ENCODE assay signal across 9 cellular contexts in genomic region chr4:7650606-7651400, GRCh38.
DNase-seq lines count a peak whose midpoint lies in the region; ATAC-seq and TF ChIP-seq lines count a peak whose summit lies in the region.
"Had no signal": no experiment of that assay in that cellular context is flagged by ENCODE, and none has a peak within 500 bp of the region (broad histone marks: within the 10 kb centered on the region; RNA-seq: fewer than 3 reads in every experiment).

No MANE protein-coding gene starts in this region.

- no peak overlapping the region for H3K4me3 ChIP-seq in choroid plexus epithelial cell (ENCODE audit: low read depth, low read length)
- no peak overlapping the region for H3K4me3 ChIP-seq in osteoblast (ENCODE audit: insufficient read depth, low read length)
- H3K4me3 ChIP-seq in suprapubic skin: no peak overlapping the region

- TF ChIP-seq POLR2A in suprapubic skin (IDR thresholded peaks at IDR 0.05): no peak

- no peaks in the 10 kb centered on the region for H4K20me1 ChIP-seq in osteoblast (ENCODE audit: insufficient read depth, low read length)

- H3K36me3 ChIP-seq in osteoblast (ENCODE audit: insufficient read depth, low read length) (no peaks in the 10 kb centered on the region), suprapubic skin (no peaks in the 10 kb centered on the region)

- no peak for ATAC-seq in HG03442 (IDR thresholded peaks at IDR 0.05; ENCODE audit: unreplicated experiment)

- H3K27me3 ChIP-seq in osteoblast (ENCODE audit: insufficient read depth, low read length) (peaks cover 2% of the 10 kb centered on the region), suprapubic skin (no peaks in the 10 kb centered on the region)

- H3K27ac ChIP-seq in osteoblast (ENCODE audit: low read depth, low read length): peak overlapping the region; percentile 11
- no peak overlapping the region for H3K27ac ChIP-seq in suprapubic skin

- no peak overlapping the region for H2AFZ ChIP-seq in osteoblast (ENCODE audit: low read length)

- TF ChIP-seq EP300 in suprapubic skin (IDR thresholded peaks at IDR 0.05): no peak

- no peak overlapping the region for H3K4me2 ChIP-seq in osteoblast (ENCODE audit: insufficient read depth, low read length)

- no peaks in the 10 kb centered on the region for H3K79me2 ChIP-seq in osteoblast (ENCODE audit: insufficient read depth, low read length)

- no peaks in the 10 kb centered on the region for H3K9me3 ChIP-seq in osteoblast (ENCODE audit: low read depth, low read length)
- H3K9me3 ChIP-seq in suprapubic skin: no peaks in the 10 kb centered on the region

- WGBS in suprapubic skin: 58% methylated on average over 17 of the region's 22 CpGs

- H3K4me1 ChIP-seq in osteoblast (ENCODE audit: insufficient read depth, low read length) (peaks cover 26% of the 10 kb centered on the region), suprapubic skin (peaks cover 26% of the 10 kb centered on the region)

- DNase-seq in DMS 273 (lab: John Stamatoyannopoulos, UW; ENCODE audit: unreplicated experiment): peak; percentile 60
- DNase-seq in DMS 273 treated with DMSO at 0.1 percent for 48 hours (lab: John Stamatoyannopoulos, UW): no peak
- DNase-seq in NAMALWA (ENCODE audit: low spot score): peak; percentile 44
- DNase-seq in choroid plexus epithelial cell (ENCODE audit: low read depth): peak; percentile 39
- peak; percentile 92 for DNase-seq in osteoblast (ENCODE audit: insufficient read length, low spot score, missing footprints)
- no peak for DNase-seq in HUDEP-2 (lab: John Stamatoyannopoulos, UW; ENCODE audit: unreplicated experiment in 76 of 76)
- no peak for DNase-seq in suprapubic skin (ENCODE audit: low spot score in 2 of 2)
- DNase-seq: NCI-H1694 had no signal

- peak; percentile 33 for TF ChIP-seq CTCF in choroid plexus epithelial cell (conservative IDR thresholded peaks at IDR 0.05; ENCODE audit: low read depth, low read length)
- no peak for TF ChIP-seq CTCF in osteoblast (IDR thresholded peaks at IDR 0.05; ENCODE audit: extremely low read depth, low read depth, low read length)
- no peak for TF ChIP-seq CTCF in suprapubic skin (IDR thresholded peaks at IDR 0.05)

Comparison
In these comparisons a context has a peak if more than half of its experiments do, and no peak if none do; other contexts are left out.
1. DNase-seq: peak in DMS 273 (single experiment), NAMALWA (single experiment), choroid plexus epithelial cell (single experiment) and osteoblast (single experiment); none in DMS 273 treated with DMSO at 0.1 percent for 48 hours (single experiment), HUDEP-2 (0 of 76) and suprapubic skin (0 of 2).